Comparison of ENCODE assay signal across 8 cellular contexts in genomic region chr9:78029601-78030552, GRCh38. TPM values are rescaled to one million over a fixed set of nuclear protein-coding genes. Genes with fewer than 3 reads are reported as not detected.
DNase-seq lines count a peak whose midpoint lies in the region; ATAC-seq, FAIRE-seq and TF ChIP-seq lines count a peak whose summit lies in the region.

No MANE protein-coding gene starts in this region.

- H3K36me3 ChIP-seq in heart left ventricle (no peaks in the 10 kb centered on the region), trophoblast cell (ENCODE audit: control insufficient read depth in 1 of 2, insufficient read depth in 2 of 2, low read length in 2 of 2) (no peaks in the 10 kb centered on the region)

- H3K9me3 ChIP-seq in heart left ventricle, result no peaks in the 10 kb centered on the region
- peaks cover 4% of the 10 kb centered on the region for H3K9me3 ChIP-seq in trophoblast cell (ENCODE audit: insufficient read depth, low read depth, low read length)

- no peak overlapping the region for H4K12ac ChIP-seq in trophoblast cell (ENCODE audit: low read depth, low read length)

- peaks cover 18% of the 10 kb centered on the region for H3K79me2 ChIP-seq in trophoblast cell (ENCODE audit: control insufficient read depth, insufficient read depth, low read length, poor library complexity)

- no peak overlapping the region for H2AK5ac ChIP-seq in trophoblast cell (ENCODE audit: low read length)

- H3K4me3 ChIP-seq in GM08714 (ENCODE audit: low read length), result peak overlapping the region; percentile 11
- peak overlapping the region; percentile 84 for H3K4me3 ChIP-seq in NB4 (ENCODE audit: low read depth, low read length)
- H3K4me3 ChIP-seq in heart left ventricle, result peak overlapping the region; percentile 43 to 77 (median 68)
- peak overlapping the region; percentile 91 for H3K4me3 ChIP-seq in trophoblast cell (ENCODE audit: low read depth, low read length)

- FAIRE-seq in urothelium cell line (lab: Jason Lieb, UNC), result no peak

- peak in 3 of 4 donors; percentile 1 to 31 (median 5) for ATAC-seq in heart left ventricle
- ATAC-seq in HG03280 (IDR thresholded peaks at IDR 0.05; ENCODE audit: unreplicated experiment), result no peak

- no peak overlapping the region for H4K8ac ChIP-seq in trophoblast cell (ENCODE audit: low read depth, low read length)

- H3K4me1 ChIP-seq in heart left ventricle (peaks cover 0 to 72% (median 11%) of the 10 kb centered on the region in 12 donors), trophoblast cell (ENCODE audit: control insufficient read depth in 1 of 2, insufficient read depth in 2 of 2, low read length in 2 of 2) (peaks cover 0 to 2% of the 10 kb centered on the region in 2 experiments)

- peak overlapping the region; percentile 12 for H4K91ac ChIP-seq in trophoblast cell (ENCODE audit: low read depth, low read length)

- peaks cover 20% of the 10 kb centered on the region for H3K79me1 ChIP-seq in trophoblast cell (ENCODE audit: low read length)

- H2BK120ac ChIP-seq in trophoblast cell (ENCODE audit: insufficient read depth, low read length, poor library complexity), result no peak overlapping the region

- H3K36me3 Mint-ChIP-seq in activated naive CD4-positive, alpha-beta T cell treated with anti-CD3 and anti-CD28 coated beads, Interleukin-2, amount 50 U/mL, for 24 hours, result no peaks in the 10 kb centered on the region

- no peak overlapping the region for H2BK5ac ChIP-seq in trophoblast cell (ENCODE audit: low read depth, low read length, poor library complexity)

- H2AFZ ChIP-seq in trophoblast cell (ENCODE audit: insufficient read depth, low read length, poor library complexity), result no peak overlapping the region

- peak overlapping the region; percentile 97 for H3K4me2 ChIP-seq in trophoblast cell (ENCODE audit: low read length)

- H3K27me3 Mint-ChIP-seq in activated naive CD4-positive, alpha-beta T cell treated with anti-CD3 and anti-CD28 coated beads, Interleukin-2, amount 50 U/mL, for 24 hours, result no peaks in the 10 kb centered on the region

- peak overlapping the region; percentile 76 for H3K4ac ChIP-seq in trophoblast cell (ENCODE audit: low read depth, low read length)

- H3K9me3 Mint-ChIP-seq in activated naive CD4-positive, alpha-beta T cell treated with anti-CD3 and anti-CD28 coated beads, Interleukin-2, amount 50 U/mL, for 24 hours, result no peaks in the 10 kb centered on the region

- DNase-seq in NB4 (ENCODE audit: low read depth) (peak; percentile 74), heart left ventricle (no peak), trophoblast cell (peak; percentile 61 to 77), urothelium cell line (ENCODE audit: low spot score) (no peak), SHP77 treated with DMSO at 0.1 percent for 48 hours (lab: John Stamatoyannopoulos, UW) (no peak)

- intact Hi-C loops in heart left ventricle (cut with DNase I), result loop anchor here in 9 of 10 donors (5.0 to 10.0 kb wide), 8 partner anchors 48 to 595 kb away; no protein-coding TSS in a partner anchor

- TF ChIP-seq CTCF in NB4 (IDR thresholded peaks at IDR 0.05; ENCODE audit: low read depth, low read length), result no peak
- TF ChIP-seq CTCF in heart left ventricle (IDR thresholded peaks at IDR 0.05), result no peak

- TF ChIP-seq POLR2A in NB4 (IDR thresholded peaks at IDR 0.05; ENCODE audit: extremely low read depth, insufficient read length) (no peak), heart left ventricle (IDR thresholded peaks at IDR 0.05) (no peak)

- WGBS in heart left ventricle, 4 donors, result 22 to 23% (median 22%) methylated on average over 13 to 15 of the region's 15 CpGs
- WGBS in trophoblast cell (ENCODE audit: extremely low coverage, insufficient coverage, insufficient read length), result no CpG with 5 or more reads among the region's 15 CpGs

- peak overlapping the region; percentile 45 for H3K14ac ChIP-seq in trophoblast cell (ENCODE audit: low read length)

- H3K4me3 Mint-ChIP-seq in activated naive CD4-positive, alpha-beta T cell treated with anti-CD3 and anti-CD28 coated beads, Interleukin-2, amount 50 U/mL, for 24 hours, result peak overlapping the region; percentile 91

- H3K27ac Mint-ChIP-seq in activated naive CD4-positive, alpha-beta T cell treated with anti-CD3 and anti-CD28 coated beads, Interleukin-2, amount 50 U/mL, for 24 hours, result peak overlapping the region; percentile 85

- H3K9ac ChIP-seq in trophoblast cell (ENCODE audit: low read length), result peak overlapping the region; percentile 89

- H3K18ac ChIP-seq in trophoblast cell (ENCODE audit: low read length), result peak overlapping the region; percentile 58

- no peak overlapping the region for H3K23ac ChIP-seq in trophoblast cell (ENCODE audit: low read length)

- H2BK12ac ChIP-seq in trophoblast cell (ENCODE audit: low read length), result no peak overlapping the region

- H3K27me3 ChIP-seq in heart left ventricle (peaks cover 0 to 9% (median 0%) of the 10 kb centered on the region in 9 donors), trophoblast cell (ENCODE audit: insufficient read depth, low read length) (no peaks in the 10 kb centered on the region)

- H3K27ac ChIP-seq in heart left ventricle (peak overlapping the region; percentile 69 to 97 (median 92)), trophoblast cell (ENCODE audit: low read depth, low read length) (peak overlapping the region; percentile 91)

- peaks cover 73% of the 10 kb centered on the region for H3K4me1 Mint-ChIP-seq in activated naive CD4-positive, alpha-beta T cell treated with anti-CD3 and anti-CD28 coated beads, Interleukin-2, amount 50 U/mL, for 24 hours

RNA-seq across cellular contexts. Expression of gene GNAQ, which starts 1.7 kb away (rescaled TPM):
- 10 to 100 TPM in 7 of 9 donors, 1 to 10 TPM in 2; 8.7 to 34.1 (median 13.3) TPM for total RNA-seq in heart left ventricle
- 1 to 10 TPM; 4.8 to 6.8 TPM for polyA plus RNA-seq in heart left ventricle
- 39.2 and 40.9 TPM in 2 replicates for polyA plus RNA-seq in trophoblast cell (2013)

Comparison
In these comparisons a context has a peak if more than half of its experiments do, and no peak if none do; other contexts are left out.
1. H3K4me3 ChIP-seq: peak in every context shown above with its lines; median percentile 91 in trophoblast cell; 84 in NB4; 68 in heart left ventricle; 11 in GM08714.
2. DNase-seq: peak in NB4 (single experiment) and trophoblast cell (2 of 2); none in heart left ventricle (0 of 5), urothelium cell line (single experiment) and SHP77 treated with DMSO at 0.1 percent for 48 hours (single experiment).